4 cellular contexts compared by ENCODE assay signal in the genomic region with DNA sequence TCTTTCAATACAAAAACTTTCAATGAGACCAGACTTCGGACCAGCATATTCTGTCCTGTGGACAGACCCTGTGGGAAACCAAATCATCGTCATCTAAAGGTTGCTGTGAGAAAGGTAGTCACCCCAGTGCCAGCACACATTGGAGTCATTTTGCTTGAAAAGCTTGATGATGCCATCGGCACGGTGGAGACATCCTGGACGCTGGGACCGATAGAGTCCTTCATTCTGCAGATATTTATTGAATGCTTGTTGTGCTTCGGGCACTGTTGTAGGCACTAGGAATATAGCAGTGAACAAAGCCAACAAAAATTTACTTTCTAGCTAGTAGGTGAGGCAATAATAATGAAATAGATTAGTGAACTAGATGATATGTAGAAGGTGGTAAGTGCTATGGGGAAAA.
"Had no signal": no experiment of that assay in that cellular context is flagged by ENCODE, and none has a peak within 500 bp of the region (broad histone marks: within the 10 kb centered on the region; RNA-seq: fewer than 3 reads in every experiment).

No MANE protein-coding gene starts in this region.

- H3K9me3 Mint-ChIP-seq: GM23338, H9 had no signal

- DNase-seq: H9, HCEC 1CT, IMR-90 had no signal

- H3K4me3 Mint-ChIP-seq: GM23338, H9 had no signal

- H3K4me3 ChIP-seq: GM23338 had no signal

- H3K4me2 ChIP-seq: GM23338 had no signal

- H3K27ac Mint-ChIP-seq: GM23338, H9 had no signal

- H3K4me1 Mint-ChIP-seq: GM23338, H9 had no signal

- H2AFZ ChIP-seq: GM23338 had no signal
